In genomic region chr17:40407460-40407859, GRCh38 we compare ENCODE assay signal across 39 cellular contexts. TPM values are rescaled to one million over a fixed set of nuclear protein-coding genes. Genes with fewer than 3 reads are reported as not detected.
"Had no signal": no experiment of that assay in that cellular context is flagged by ENCODE, and none has a peak within 500 bp of the region (broad histone marks: within the 10 kb centered on the region; RNA-seq: fewer than 3 reads in every experiment).

No MANE protein-coding gene starts in this region.

- H3K4me1 ChIP-seq: ascending aorta had no signal

- H3K4me3 Mint-ChIP-seq: activated CD4-positive, alpha-beta memory T cell treated with anti-CD3 and anti-CD28 coated beads, Interleukin-2, amount 10 ng/mL, durations not matched to agents 7 days and 5 days; activated CD4-positive, alpha-beta T cell treated with anti-CD3 and anti-CD28 coated beads for 36 hours; activated CD4-positive, alpha-beta T cell treated with anti-CD3 and anti-CD28 coated beads, Interleukin-2, amount 10 ng/mL, durations not matched to agents 7 days and 5 days; activated CD8-positive, alpha-beta memory T cell treated with anti-CD3 and anti-CD28 coated beads, Interleukin-2, amount 10 ng/mL, durations not matched to agents 7 days and 5 days; activated CD8-positive, alpha-beta T cell treated with anti-CD3 and anti-CD28 coated beads, Interleukin-2, amount 10 ng/mL, durations not matched to agents 7 days and 5 days; activated naive CD4-positive, alpha-beta T cell treated with anti-CD3 and anti-CD28 coated beads, Interleukin-2, amount 10 ng/mL, durations not matched to agents 7 days and 5 days; activated naive CD4-positive, alpha-beta T cell treated with anti-CD3 and anti-CD28 coated beads, Interleukin-2, amount 50 U/mL, for 24 hours; activated naive CD8-positive, alpha-beta T cell; activated naive CD8-positive, alpha-beta T cell treated with anti-CD3 and anti-CD28 coated beads, Interleukin-2, amount 10 ng/mL, durations not matched to agents 7 days and 5 days; activated naive CD8-positive, alpha-beta T cell treated with anti-CD3 and anti-CD28 coated beads, Interleukin-2, amount 50 U/mL, for 24 hours; activated T-cell treated with anti-CD3 and anti-CD28 coated beads, Interleukin-2, amount 50 U/mL, for 24 hours; brain; central memory CD8-positive, alpha-beta T cell; T-helper 1 cell treated with Interleukin-12 subunit alpha and Interleukin-12 subunit beta and Interleukin-4 antibody, amounts not matched to agents 30 μg/mL and 1 μg/mL, for 36 hours; T-helper 2 cell treated with Interferon-gamma antibody and Interleukin-4, amounts not matched to agents 5 μg/mL and 100 μg/mL, for 36 hours had no signal

- H3K27me3 ChIP-seq: ascending aorta, cardiac muscle cell had no signal

- ATAC-seq: activated CD4-positive, alpha-beta T cell treated with anti-CD3 and anti-CD28 coated beads for 36 hours; activated CD4-positive, CD25-positive, alpha-beta regulatory T cell treated with anti-CD3 and anti-CD28 coated beads, Interleukin-2, amount 50 U/mL, for 24 hours; activated CD8-positive, alpha-beta memory T cell treated with anti-CD3 and anti-CD28 coated beads, Interleukin-2, amount 10 ng/mL, durations not matched to agents 7 days and 5 days; activated CD8-positive, alpha-beta T cell treated with anti-CD3 and anti-CD28 coated beads, Interleukin-2, amount 10 ng/mL, durations not matched to agents 7 days and 5 days; activated naive CD8-positive, alpha-beta T cell treated with anti-CD3 and anti-CD28 coated beads, Interleukin-2, amount 50 U/mL, for 24 hours had no signal

- H3K27ac ChIP-seq: ascending aorta, cardiac muscle cell, VCaP had no signal

- H3K27me3 Mint-ChIP-seq: activated CD4-positive, alpha-beta memory T cell treated with anti-CD3 and anti-CD28 coated beads, Interleukin-2, amount 10 ng/mL, durations not matched to agents 7 days and 5 days; activated CD4-positive, alpha-beta T cell treated with anti-CD3 and anti-CD28 coated beads for 36 hours; activated CD4-positive, alpha-beta T cell treated with anti-CD3 and anti-CD28 coated beads, Interleukin-2, amount 10 ng/mL, durations not matched to agents 7 days and 5 days; activated CD8-positive, alpha-beta memory T cell treated with anti-CD3 and anti-CD28 coated beads, Interleukin-2, amount 10 ng/mL, durations not matched to agents 7 days and 5 days; activated naive CD4-positive, alpha-beta T cell treated with anti-CD3 and anti-CD28 coated beads, Interleukin-2, amount 10 ng/mL, durations not matched to agents 7 days and 5 days; activated naive CD4-positive, alpha-beta T cell treated with anti-CD3 and anti-CD28 coated beads, Interleukin-2, amount 50 U/mL, for 24 hours; activated naive CD8-positive, alpha-beta T cell; activated naive CD8-positive, alpha-beta T cell treated with anti-CD3 and anti-CD28 coated beads, Interleukin-2, amount 10 ng/mL, durations not matched to agents 7 days and 5 days; activated naive CD8-positive, alpha-beta T cell treated with anti-CD3 and anti-CD28 coated beads, Interleukin-2, amount 50 U/mL, for 24 hours; activated T-cell treated with anti-CD3 and anti-CD28 coated beads, Interleukin-2, amount 50 U/mL, for 24 hours; brain; central memory CD8-positive, alpha-beta T cell had no signal

- H3K36me3 Mint-ChIP-seq: activated naive CD4-positive, alpha-beta T cell treated with anti-CD3 and anti-CD28 coated beads, Interleukin-2, amount 50 U/mL, for 24 hours had no signal

- H3K9me3 Mint-ChIP-seq: activated CD4-positive, alpha-beta memory T cell treated with anti-CD3 and anti-CD28 coated beads, Interleukin-2, amount 10 ng/mL, durations not matched to agents 7 days and 5 days; activated CD4-positive, alpha-beta T cell treated with anti-CD3 and anti-CD28 coated beads, Interleukin-2, amount 10 ng/mL, durations not matched to agents 7 days and 5 days; activated naive CD4-positive, alpha-beta T cell treated with anti-CD3 and anti-CD28 coated beads, Interleukin-2, amount 10 ng/mL, durations not matched to agents 7 days and 5 days; activated naive CD4-positive, alpha-beta T cell treated with anti-CD3 and anti-CD28 coated beads, Interleukin-2, amount 50 U/mL, for 24 hours; activated naive CD8-positive, alpha-beta T cell treated with anti-CD3 and anti-CD28 coated beads, Interleukin-2, amount 10 ng/mL, durations not matched to agents 7 days and 5 days; activated naive CD8-positive, alpha-beta T cell treated with anti-CD3 and anti-CD28 coated beads, Interleukin-2, amount 50 U/mL, for 24 hours; activated T-cell treated with anti-CD3 and anti-CD28 coated beads, Interleukin-2, amount 50 U/mL, for 24 hours; activated T-helper 2 cell treated with anti-CD3 and anti-CD28 coated beads, Interferon-gamma antibody, Interleukin-2, Interleukin-4, amounts not matched to agents 10 μg/mL and 5 μg/mL and 100 μg/mL, durations not matched to agents 14 hours and 24 hours and 36 hours; brain; central memory CD8-positive, alpha-beta T cell; T-helper 1 cell treated with Interleukin-12 subunit alpha and Interleukin-12 subunit beta and Interleukin-4 antibody, amounts not matched to agents 30 μg/mL and 1 μg/mL, for 36 hours; T-helper 2 cell treated with Interferon-gamma antibody and Interleukin-4, amounts not matched to agents 5 μg/mL and 100 μg/mL, for 36 hours had no signal

- H3K36me3 ChIP-seq: ascending aorta had no signal

- FAIRE-seq: bronchial epithelial cell, TTC549 had no signal

- H3K4me3 ChIP-seq: ascending aorta, cardiac muscle cell had no signal

- H3K9me3 ChIP-seq: ascending aorta had no signal

- H3K27ac Mint-ChIP-seq: activated CD4-positive, alpha-beta memory T cell treated with anti-CD3 and anti-CD28 coated beads, Interleukin-2, amount 10 ng/mL, durations not matched to agents 7 days and 5 days; activated CD4-positive, alpha-beta T cell treated with anti-CD3 and anti-CD28 coated beads for 36 hours; activated CD4-positive, alpha-beta T cell treated with anti-CD3 and anti-CD28 coated beads, Interleukin-2, amount 10 ng/mL, durations not matched to agents 7 days and 5 days; activated CD8-positive, alpha-beta memory T cell treated with anti-CD3 and anti-CD28 coated beads, Interleukin-2, amount 10 ng/mL, durations not matched to agents 7 days and 5 days; activated CD8-positive, alpha-beta T cell treated with anti-CD3 and anti-CD28 coated beads, Interleukin-2, amount 10 ng/mL, durations not matched to agents 7 days and 5 days; activated naive CD4-positive, alpha-beta T cell treated with anti-CD3 and anti-CD28 coated beads, Interleukin-2, amount 10 ng/mL, durations not matched to agents 7 days and 5 days; activated naive CD4-positive, alpha-beta T cell treated with anti-CD3 and anti-CD28 coated beads, Interleukin-2, amount 50 U/mL, for 24 hours; activated naive CD8-positive, alpha-beta T cell; activated naive CD8-positive, alpha-beta T cell treated with anti-CD3 and anti-CD28 coated beads, Interleukin-2, amount 10 ng/mL, durations not matched to agents 7 days and 5 days; activated naive CD8-positive, alpha-beta T cell treated with anti-CD3 and anti-CD28 coated beads, Interleukin-2, amount 50 U/mL, for 24 hours; activated T-cell treated with anti-CD3 and anti-CD28 coated beads, Interleukin-2, amount 50 U/mL, for 24 hours; activated T-helper 2 cell treated with anti-CD3 and anti-CD28 coated beads, Interferon-gamma antibody, Interleukin-2, Interleukin-4, amounts not matched to agents 10 μg/mL and 5 μg/mL and 100 μg/mL, durations not matched to agents 14 hours and 24 hours and 36 hours; brain; T-helper 1 cell treated with Interleukin-12 subunit alpha and Interleukin-12 subunit beta and Interleukin-4 antibody, amounts not matched to agents 30 μg/mL and 1 μg/mL, for 36 hours; T-helper 2 cell treated with Interferon-gamma antibody and Interleukin-4, amounts not matched to agents 5 μg/mL and 100 μg/mL, for 36 hours had no signal

- DNase-seq: activated CD4-positive, alpha-beta memory T cell treated with anti-CD3 and anti-CD28 coated beads, Interleukin-2, amount 10 ng/mL, durations not matched to agents 7 days and 5 days; activated CD4-positive, alpha-beta T cell treated with anti-CD3 and anti-CD28 coated beads for 1 hour; activated CD4-positive, alpha-beta T cell treated with anti-CD3 and anti-CD28 coated beads for 36 hours; activated CD4-positive, alpha-beta T cell treated with anti-CD3 and anti-CD28 coated beads for 48 hours; activated CD4-positive, alpha-beta T cell treated with anti-CD3 and anti-CD28 coated beads, Interleukin-2, amount 10 ng/mL, durations not matched to agents 7 days and 5 days; activated CD4-positive, alpha-beta T cell treated with anti-CD3 and anti-CD28 coated beads, Interleukin-2, amount 50 U/mL, for 48 hours; activated CD4-positive, CD25-positive, alpha-beta regulatory T cell; activated CD8-positive, alpha-beta memory T cell treated with anti-CD3 and anti-CD28 coated beads for 24 hours; activated CD8-positive, alpha-beta memory T cell treated with anti-CD3 and anti-CD28 coated beads, Interleukin-2, amount 10 ng/mL, durations not matched to agents 7 days and 5 days; activated CD8-positive, alpha-beta memory T cell treated with anti-CD3 and anti-CD28 coated beads, Interleukin-2, amount 50 U/mL, for 48 hours; activated CD8-positive, alpha-beta T cell treated with anti-CD3 and anti-CD28 coated beads, Interleukin-2, amount 10 ng/mL, durations not matched to agents 7 days and 5 days; activated effector memory CD4-positive, alpha-beta T cell treated with Interleukin-2 at 50 U/mL for 16 hours; activated gamma-delta T cell; activated naive CD4-positive, alpha-beta T cell treated with anti-CD3 and anti-CD28 coated beads, Interleukin-2, amount 10 ng/mL, durations not matched to agents 7 days and 5 days; activated naive CD4-positive, alpha-beta T cell treated with Interleukin-2 at 50 U/mL for 16 hours; activated naive CD8-positive, alpha-beta T cell treated with anti-CD3 and anti-CD28 coated beads, Interleukin-2, amount 10 ng/mL, durations not matched to agents 7 days and 5 days; activated naive CD8-positive, alpha-beta T cell treated with anti-CD3 and anti-CD28 coated beads, Interleukin-2, amount 50 U/mL, for 24 hours; activated T-cell treated with anti-CD3 and anti-CD28 coated beads, Interleukin-2, amount 50 U/mL, for 24 hours; activated T-cell treated with anti-CD3 and anti-CD28 coated beads, Interleukin-2, amount 50 U/mL, for 48 hours; amygdala; anterior cingulate cortex; caudate nucleus; cerebellar nuclear complex; T-helper 1 cell; T-helper 2 cell; T-helper 9 cell had no signal

RNA-seq across cellular contexts. Expression of gene GJD3, which starts 42.9 kb away (rescaled TPM):
- total RNA-seq: activated CD4-positive, alpha-beta memory T cell treated with anti-CD3 and anti-CD28 coated beads, Interleukin-2, amount 10 ng/mL, durations not matched to agents 7 days and 5 days; activated CD4-positive, alpha-beta T cell treated with anti-CD3 and anti-CD28 coated beads for 36 hours; activated CD8-positive, alpha-beta memory T cell treated with anti-CD3 and anti-CD28 coated beads, Interleukin-2, amount 10 ng/mL, durations not matched to agents 7 days and 5 days; ascending aorta had no signal
